ENCODE assay signal across 18 cellular contexts in genomic region chr7:92266415-92267241, GRCh38.
"Had no signal": no experiment of that assay in that cellular context is flagged by ENCODE, and none has a peak within 500 bp of the region (broad histone marks: within the 10 kb centered on the region; RNA-seq: fewer than 3 reads in every experiment).

No MANE protein-coding gene starts in this region.

- H3K27ac Mint-ChIP-seq: activated CD8-positive, alpha-beta T cell treated with anti-CD3 and anti-CD28 coated beads, Interleukin-2, amount 10 ng/mL, durations not matched to agents 7 days and 5 days; activated naive CD8-positive, alpha-beta T cell treated with anti-CD3 and anti-CD28 coated beads, Interleukin-2, amount 50 U/mL, for 24 hours; effector memory CD8-positive, alpha-beta T cell; stimulated activated naive B cell treated with anti-CD40 and anti-IgM and Interleukin-4, amounts not matched to agents 10 μg/mL and 1 μg/mL and 100 μg/mL, for 72 hours had no signal

- H3K4me1 ChIP-seq: heart left ventricle, spleen, transverse colon had no signal

- H3K4me3 ChIP-seq: coronary artery, esophagus muscularis mucosa, heart left ventricle, spleen, transverse colon had no signal

- ATAC-seq: activated CD8-positive, alpha-beta T cell treated with anti-CD3 and anti-CD28 coated beads, Interleukin-2, amount 10 ng/mL, durations not matched to agents 7 days and 5 days; activated naive CD8-positive, alpha-beta T cell treated with anti-CD3 and anti-CD28 coated beads, Interleukin-2, amount 50 U/mL, for 24 hours; effector memory CD8-positive, alpha-beta T cell; heart left ventricle; sciatic nerve; stimulated activated naive B cell treated with anti-CD40 and anti-IgM and Interleukin-4, amounts not matched to agents 10 μg/mL and 1 μg/mL and 100 μg/mL, for 72 hours had no signal

- H3K27me3 Mint-ChIP-seq: activated naive CD8-positive, alpha-beta T cell treated with anti-CD3 and anti-CD28 coated beads, Interleukin-2, amount 50 U/mL, for 24 hours; effector memory CD8-positive, alpha-beta T cell; stimulated activated naive B cell treated with anti-CD40 and anti-IgM and Interleukin-4, amounts not matched to agents 10 μg/mL and 1 μg/mL and 100 μg/mL, for 72 hours had no signal

- H3K9me3 Mint-ChIP-seq: activated naive CD8-positive, alpha-beta T cell treated with anti-CD3 and anti-CD28 coated beads, Interleukin-2, amount 50 U/mL, for 24 hours; effector memory CD8-positive, alpha-beta T cell; stimulated activated naive B cell treated with anti-CD40 and anti-IgM and Interleukin-4, amounts not matched to agents 10 μg/mL and 1 μg/mL and 100 μg/mL, for 72 hours had no signal

- H3K4me3 Mint-ChIP-seq: activated CD8-positive, alpha-beta T cell treated with anti-CD3 and anti-CD28 coated beads, Interleukin-2, amount 10 ng/mL, durations not matched to agents 7 days and 5 days; activated naive CD8-positive, alpha-beta T cell treated with anti-CD3 and anti-CD28 coated beads, Interleukin-2, amount 50 U/mL, for 24 hours; effector memory CD8-positive, alpha-beta T cell; stimulated activated naive B cell treated with anti-CD40 and anti-IgM and Interleukin-4, amounts not matched to agents 10 μg/mL and 1 μg/mL and 100 μg/mL, for 72 hours had no signal

- H3K27me3 ChIP-seq: esophagus muscularis mucosa, heart left ventricle, spleen, transverse colon had no signal

- H3K27ac ChIP-seq: coronary artery, esophagus muscularis mucosa, heart left ventricle, spleen, transverse colon, WERI-Rb-1 had no signal

- FAIRE-seq: astrocyte, frontal cortex had no signal

- H3K9me3 ChIP-seq: esophagus muscularis mucosa, transverse colon had no signal

- H3K36me3 ChIP-seq: esophagus muscularis mucosa, heart left ventricle, spleen, transverse colon, WERI-Rb-1 had no signal

- DNase-seq: activated CD4-positive, alpha-beta T cell treated with anti-CD3 and anti-CD28 coated beads for 4 hours; activated CD8-positive, alpha-beta memory T cell treated with anti-CD3 and anti-CD28 coated beads, Interleukin-2, amount 50 U/mL, for 48 hours; activated CD8-positive, alpha-beta T cell treated with anti-CD3 and anti-CD28 coated beads, Interleukin-2, amount 10 ng/mL, durations not matched to agents 7 days and 5 days; activated naive CD8-positive, alpha-beta T cell treated with anti-CD3 and anti-CD28 coated beads, Interleukin-2, amount 50 U/mL, for 24 hours; effector memory CD8-positive, alpha-beta T cell; heart left ventricle; spleen; stimulated activated CD4-positive, alpha-beta T cell treated with anti-CD3 and anti-CD28 coated beads, Interleukin-1b, Interleukin-23, amount 100 ng/mL, for 48 hours; stimulated activated naive B cell treated with anti-CD40 and anti-IgM and Interleukin-4, amounts not matched to agents 10 μg/mL and 1 μg/mL and 100 μg/mL, for 72 hours; substantia nigra; T-helper 1 cell; transverse colon; WERI-Rb-1 had no signal
